Comparison of ENCODE assay signal across 26 cellular contexts in the genomic region with DNA sequence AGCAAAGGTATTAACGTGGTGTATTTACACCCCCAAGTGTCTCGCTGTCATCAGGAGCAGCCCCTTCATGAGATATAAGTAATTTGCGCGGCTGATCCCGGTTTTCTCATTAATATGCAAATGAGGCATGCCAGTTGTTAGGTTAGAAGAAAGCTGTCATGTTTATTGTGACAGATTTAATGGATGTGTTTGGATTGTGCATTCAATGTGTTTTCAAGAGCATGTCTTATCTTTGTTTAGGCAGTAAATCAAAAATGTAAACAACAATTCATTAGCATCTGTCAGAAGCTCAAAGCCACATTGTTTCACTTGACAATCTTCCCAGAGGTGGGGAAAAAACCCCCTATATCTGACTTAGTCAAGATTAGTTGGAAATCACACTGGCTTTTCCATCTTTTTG.
"Had no signal": no experiment of that assay in that cellular context is flagged by ENCODE, and none has a peak within 500 bp of the region (broad histone marks: within the 10 kb centered on the region; RNA-seq: fewer than 3 reads in every experiment).

No MANE protein-coding gene starts in this region.

- H3K4me2 ChIP-seq: neural progenitor cell, smooth muscle cell had no signal

- H2AFZ ChIP-seq: neural progenitor cell, parathyroid adenoma had no signal

- H3K9ac ChIP-seq: neural progenitor cell, parathyroid adenoma had no signal

- DNase-seq: hypothalamus; immature natural killer cell; kidney; left colon; left lung; lower lobe of right lung; mammary epithelial cell; mesenchymal stem cell; naive thymus-derived CD8-positive, alpha-beta T cell; occipital lobe; right lobe of liver; stimulated activated CD4-positive, alpha-beta T cell treated with anti-CD3 and anti-CD28 coated beads, Interleukin-1b, Interleukin-23, amount 100 ng/mL, for 48 hours; stimulated activated CD4-positive, alpha-beta T cell treated with anti-CD3 and anti-CD28 coated beads, Interleukin-2, amount 100 ng/mL, for 48 hours; stimulated activated CD4-positive, alpha-beta T cell treated with anti-CD3 and anti-CD28 coated beads, Interleukin-4, amount 100 ng/mL, for 4 hours; stimulated activated CD8-positive, alpha-beta memory T cell treated with anti-CD3 and anti-CD28 coated beads, Interleukin-4, amount 100 ng/mL, for 48 hours; stimulated activated naive CD4-positive, alpha-beta T cell treated with Interleukin-2 at 50 U/mL for 16 hours; stimulated activated naive CD8-positive, alpha-beta T cell treated with anti-CD3 and anti-CD28 coated beads, Interleukin-15, amount 100 ng/mL, for 72 hours; substantia nigra had no signal

- H3K4me1 ChIP-seq: left lung, lower lobe of right lung, neural progenitor cell, parathyroid adenoma, right atrium auricular region, right lobe of liver, tibial nerve, vagina had no signal

- H3K4me3 ChIP-seq: left lung, lower lobe of right lung, neural progenitor cell, right atrium auricular region, right lobe of liver, smooth muscle cell, tibial nerve, vagina had no signal

- ATAC-seq: left colon; left lung; lower lobe of right lung; naive thymus-derived CD8-positive, alpha-beta T cell; right lobe of liver; stimulated activated memory B cell treated with anti-CD40 and anti-IgM and Interleukin-4, amounts not matched to agents 10 μg/mL and 1 μg/mL and 100 μg/mL, for 72 hours; stimulated activated naive CD8-positive, alpha-beta T cell treated with anti-CD3 and anti-CD28 coated beads, Interleukin-15, amount 100 ng/mL, for 72 hours had no signal

- H3K36me3 ChIP-seq: left lung, lower lobe of right lung, neural progenitor cell, neutrophil, right atrium auricular region, right lobe of liver, tibial nerve, vagina had no signal

- H3K27ac ChIP-seq: left lung, lower lobe of right lung, neural progenitor cell, neutrophil, parathyroid adenoma, right atrium auricular region, right lobe of liver, tibial nerve, vagina had no signal

- H3K9me3 ChIP-seq: left lung, lower lobe of right lung, neutrophil, right atrium auricular region, right lobe of liver, tibial nerve, vagina had no signal

- H3K27me3 ChIP-seq: left lung, neural progenitor cell, right atrium auricular region, right lobe of liver, tibial nerve, vagina had no signal

- H3K79me2 ChIP-seq: parathyroid adenoma had no signal
